In genomic region chr1:6397844-6398243, GRCh38 we compare ENCODE assay signal across 23 cellular contexts. TPM values are rescaled to one million over a fixed set of nuclear protein-coding genes. Genes with fewer than 3 reads are reported as not detected.
DNase-seq lines count a peak whose midpoint lies in the region; ATAC-seq and TF ChIP-seq lines count a peak whose summit lies in the region.
"Had no signal": no experiment of that assay in that cellular context is flagged by ENCODE, and none has a peak within 500 bp of the region (broad histone marks: within the 10 kb centered on the region; RNA-seq: fewer than 3 reads in every experiment).

No MANE protein-coding gene starts in this region.

- TF ChIP-seq CTCF in spleen (IDR thresholded peaks at IDR 0.05 in 8 of 11, conservative IDR thresholded peaks at IDR 0.05 in 3 of 11), result no peak

- no peak for DNase-seq in activated naive CD4-positive, alpha-beta T cell treated with anti-CD3 and anti-CD28 coated beads, Interleukin-2, amount 50 U/mL, for 72 hours (ENCODE audit: low spot score in 2 of 2)
- DNase-seq in activated naive CD4-positive, alpha-beta T cell (lab: John Stamatoyannopoulos, UW), result no peak
- DNase-seq in NCI-H82 (lab: John Stamatoyannopoulos, UW) (peak; percentile 90), spleen (peak; percentile 75), dermis blood vessel endothelial cell (no peak), head of caudate nucleus (no peak), activated T-cell treated with anti-CD3 and anti-CD28 coated beads for 4 hours (no peak)
- no peak for DNase-seq in central memory CD8-positive, alpha-beta T cell (ENCODE audit: low spot score in 2 of 2)
- DNase-seq: 8988T, ACHN, HCEC 1CT, Kasumi-1, NCI-H1092 treated with DMSO at 0.1 percent for 48 hours, NCI-H1436, NCI-H187, NCI-H2081 treated with DMSO at 0.1 percent for 48 hours, NCI-H2171, NCI-H345, NCI-H510A treated with DMSO at 0.1 percent for 48 hours, SK-N-SH had no signal

- 48 to 77% (median 68%) methylated on average over 7 of the region's 7 CpGs for WGBS in spleen, 5 donors

- ATAC-seq in activated naive CD4-positive, alpha-beta T cell treated with anti-CD3 and anti-CD28 coated beads, Interleukin-2, amount 50 U/mL, for 72 hours, result no peak
- no peak for ATAC-seq in central memory CD8-positive, alpha-beta T cell (replicated peaks; ENCODE audit: extremely low read depth, poor library complexity, severe bottlenecking)
- ATAC-seq: GM23338 had no signal

- peak overlapping the region; percentile 13 to 59 for H3K27ac Mint-ChIP-seq in activated naive CD4-positive, alpha-beta T cell treated with anti-CD3 and anti-CD28 coated beads, Interleukin-2, amount 50 U/mL, for 72 hours
- peak overlapping the region; percentile 45 for H3K27ac Mint-ChIP-seq in central memory CD8-positive, alpha-beta T cell (ENCODE audit: low read depth)
- H3K27ac Mint-ChIP-seq: GM23338 had no signal

- H3K36me3 ChIP-seq in spleen, result no peaks in the 10 kb centered on the region

- H3K4me1 ChIP-seq in spleen, result peaks cover 0 to 52% (median 22%) of the 10 kb centered on the region in 6 donors

- H3K27me3 Mint-ChIP-seq in central memory CD8-positive, alpha-beta T cell, result peaks cover 9% of the 10 kb centered on the region

- peaks cover 8% of the 10 kb centered on the region for H3K4me1 Mint-ChIP-seq in central memory CD8-positive, alpha-beta T cell

- no peaks in the 10 kb centered on the region for H3K36me3 Mint-ChIP-seq in activated naive CD4-positive, alpha-beta T cell treated with anti-CD3 and anti-CD28 coated beads, Interleukin-2, amount 50 U/mL, for 72 hours
- H3K36me3 Mint-ChIP-seq in central memory CD8-positive, alpha-beta T cell (ENCODE audit: insufficient read depth), result peaks cover 6% of the 10 kb centered on the region

- peak overlapping the region; percentile 5 to 66 (median 47) for H3K27ac ChIP-seq in spleen

- H3K9me3 ChIP-seq in spleen, result no peaks in the 10 kb centered on the region
- H3K9me3 ChIP-seq: SK-N-SH had no signal

- intact Hi-C loops in spleen (cut with DNase I; ENCODE audit: low total_unique reads), result no loop called here
- intact Hi-C loops in head of caudate nucleus (cut with DNase I), result no loop called here

- H3K4me3 ChIP-seq in spleen, result no peak overlapping the region
- H3K4me3 ChIP-seq: GM23338 had no signal

- H3K4me3 Mint-ChIP-seq in central memory CD8-positive, alpha-beta T cell, result no peak overlapping the region
- H3K4me3 Mint-ChIP-seq: GM23338 had no signal

- H3K27me3 ChIP-seq in spleen (replicated peaks in 1 of 7), result peaks cover 0 to under 1% (median 0%) of the 10 kb centered on the region in 7 donors

- no peak for TF ChIP-seq POLR2A in spleen (IDR thresholded peaks at IDR 0.05)

- H3K9me3 Mint-ChIP-seq in activated naive CD4-positive, alpha-beta T cell treated with anti-CD3 and anti-CD28 coated beads, Interleukin-2, amount 50 U/mL, for 72 hours, result no peaks in the 10 kb centered on the region
- no peaks in the 10 kb centered on the region for H3K9me3 Mint-ChIP-seq in central memory CD8-positive, alpha-beta T cell

RNA-seq across cellular contexts. Expression of gene ACOT7, which starts 4.3 kb away (rescaled TPM):
- 10 to 100 TPM; 46.0 to 75.8 TPM for total RNA-seq in activated naive CD4-positive, alpha-beta T cell treated with anti-CD3 and anti-CD28 coated beads, Interleukin-2, amount 50 U/mL, for 72 hours
- total RNA-seq in spleen, result 10 to 100 TPM; 11.3 to 31.5 (median 18.1) TPM
- polyA plus RNA-seq in spleen, result 10 to 100 TPM; 10.6 to 26.7 (median 22.5) TPM
- total RNA-seq in dermis blood vessel endothelial cell, result 17.5 and 33.7 TPM in 2 replicates

RNA-seq across cellular contexts. Expression of gene HES2, which starts 21.9 kb away (rescaled TPM):
- total RNA-seq in activated naive CD4-positive, alpha-beta T cell treated with anti-CD3 and anti-CD28 coated beads, Interleukin-2, amount 50 U/mL, for 72 hours, result 1 to 10 TPM in 1 of 2 donors, under 1 TPM in 1; 0.35 to 1.1 TPM
- total RNA-seq in spleen (under 1 TPM in 2 of 7 donors, not detected in 5; 0.22 to 0.26 TPM), dermis blood vessel endothelial cell (9.9 and 14.1 TPM in 2 replicates)
- polyA plus RNA-seq in spleen, result 1 to 10 TPM in 1 of 3 donors, under 1 TPM in 1, not detected in 1; 0.02 to 1.3 TPM
- total RNA-seq: Daoy had no signal
- polyA plus RNA-seq: BJ had no signal

RNA-seq across cellular contexts. Expression of gene ESPN, which starts 26.7 kb away (rescaled TPM):
- 1 to 10 TPM in 1 of 2 donors, under 1 TPM in 1; 0.89 to 1.9 TPM for total RNA-seq in activated naive CD4-positive, alpha-beta T cell treated with anti-CD3 and anti-CD28 coated beads, Interleukin-2, amount 50 U/mL, for 72 hours
- 1 to 10 TPM in 4 of 7 donors, under 1 TPM in 2, not detected in 1; 0.43 to 6.0 (median 1.5) TPM for total RNA-seq in spleen
- polyA plus RNA-seq in spleen, result under 1 TPM; 0.26 to 0.54 (median 0.50) TPM
- 0.60 and 0.68 TPM in 2 replicates for total RNA-seq in dermis blood vessel endothelial cell
- total RNA-seq: Daoy had no signal
- polyA plus RNA-seq: BJ had no signal

Comparison
In these comparisons a context has a peak if more than half of its experiments do, and no peak if none do; other contexts are left out.
1. DNase-seq: peak in NCI-H82 (single experiment) and spleen (single experiment); none in activated naive CD4-positive, alpha-beta T cell treated with anti-CD3 and anti-CD28 coated beads, Interleukin-2, amount 50 U/mL, for 72 hours (0 of 2), activated naive CD4-positive, alpha-beta T cell (0 of 4), central memory CD8-positive, alpha-beta T cell (0 of 2), dermis blood vessel endothelial cell (single experiment), head of caudate nucleus (0 of 42) and activated T-cell treated with anti-CD3 and anti-CD28 coated beads for 4 hours (single experiment).